Comparison of ENCODE assay signal across 9 cellular contexts in genomic region chr17:31313982-31314787, GRCh38. TPM values are rescaled to one million over a fixed set of nuclear protein-coding genes. Genes with fewer than 3 reads are reported as not detected.
DNase-seq lines count a peak whose midpoint lies in the region; ATAC-seq and TF ChIP-seq lines count a peak whose summit lies in the region.
"Had no signal": no experiment of that assay in that cellular context is flagged by ENCODE, and none has a peak within 500 bp of the region (broad histone marks: within the 10 kb centered on the region; RNA-seq: fewer than 3 reads in every experiment).

TSS of gene EVI2B (minus strand) at chr17:31314054. CDS start at chr17:31305609, 8,445 bp downstream.

- in situ Hi-C loops in G401 (cut with HindIII; ENCODE audit: low sequenced_read_pairs) = no loop called here

- peak within 1 kb of the TSS; percentile 96 for H3K27ac Mint-ChIP-seq in activated CD8-positive, alpha-beta T cell treated with anti-CD3 and anti-CD28 coated beads for 36 hours

- H3K27me3 ChIP-seq in lower lobe of right lung (ENCODE audit: low read depth) = no peaks in the 10 kb centered on the region

- peak within 1 kb of the TSS; percentile 80 for H3K27ac ChIP-seq in lower lobe of right lung
- H3K27ac ChIP-seq: KMS-11 had no signal

- POLR2A ChIA-PET in activated CD8-positive, alpha-beta T cell treated with anti-CD3 and anti-CD28 coated beads for 36 hours (lab: Charles Lee) = interaction anchor here (10.7 kb wide), 1 partner anchor 6 kb away, joined by 114 read pairs; the partner anchor contains the start of gene EVI2A

- peaks cover 34% of the 10 kb centered on the region for H3K4me1 Mint-ChIP-seq in activated CD8-positive, alpha-beta T cell treated with anti-CD3 and anti-CD28 coated beads for 36 hours (ENCODE audit: low read depth)

- peak within 1 kb of the TSS; percentile 90 for H3K4me3 Mint-ChIP-seq in activated CD8-positive, alpha-beta T cell treated with anti-CD3 and anti-CD28 coated beads for 36 hours

- TF ChIP-seq CTCF in activated CD8-positive, alpha-beta T cell treated with anti-CD3 and anti-CD28 coated beads for 36 hours (IDR thresholded peaks at IDR 0.05) = no peak
- no peak for TF ChIP-seq CTCF in lower lobe of right lung (IDR thresholded peaks at IDR 0.05)

- no peaks in the 10 kb centered on the region for H3K9me3 ChIP-seq in lower lobe of right lung

- peaks cover 2% of the 10 kb centered on the region for H3K9me3 Mint-ChIP-seq in activated CD8-positive, alpha-beta T cell treated with anti-CD3 and anti-CD28 coated beads for 36 hours

- H3K4me3 ChIP-seq in lower lobe of right lung = peak within 1 kb of the TSS; percentile 42

- peak; percentile 91 for DNase-seq in GF-D8 (lab: John Stamatoyannopoulos, UW)
- DNase-seq in HT1080 (ENCODE audit: low read depth) = peak; percentile 78
- peak; percentile 22 for DNase-seq in activated CD8-positive, alpha-beta T cell treated with anti-CD3 and anti-CD28 coated beads for 36 hours
- DNase-seq in lower lobe of right lung = no peak
- no peak for DNase-seq in NCI-H146 (lab: John Stamatoyannopoulos, UW)
- no peak for DNase-seq in DMS53 treated with DMSO at 0.1 percent for 48 hours (lab: John Stamatoyannopoulos, UW; ENCODE audit: unreplicated experiment)
- no peak for DNase-seq in G401 (ENCODE audit: low spot score)
- no peak for DNase-seq in stimulated activated CD4-positive, alpha-beta T cell treated with anti-CD3 and anti-CD28 coated beads, Interleukin-15, amount 100 ng/mL, for 24 hours

- peaks cover 35% of the 10 kb centered on the region for H3K36me3 Mint-ChIP-seq in activated CD8-positive, alpha-beta T cell treated with anti-CD3 and anti-CD28 coated beads for 36 hours (ENCODE audit: low read depth)

- H3K27me3 Mint-ChIP-seq in activated CD8-positive, alpha-beta T cell treated with anti-CD3 and anti-CD28 coated beads for 36 hours = no peaks in the 10 kb centered on the region

- CTCF ChIA-PET in activated CD8-positive, alpha-beta T cell treated with anti-CD3 and anti-CD28 coated beads for 36 hours (lab: Charles Lee) = interaction anchor here (0.8 to 1.2 kb wide), 4 partner anchors 12 to 194 kb away, joined by 3 to 4 read pairs (median 3); no protein-coding TSS in a partner anchor

- ATAC-seq in activated CD8-positive, alpha-beta T cell treated with anti-CD3 and anti-CD28 coated beads for 36 hours = peak; percentile 44
- ATAC-seq in lower lobe of right lung = peak; percentile 63 to 66

- no peaks in the 10 kb centered on the region for H3K36me3 ChIP-seq in lower lobe of right lung

- peaks cover 18% of the 10 kb centered on the region for H3K4me1 ChIP-seq in lower lobe of right lung

- intact Hi-C loops in activated CD8-positive, alpha-beta T cell treated with anti-CD3 and anti-CD28 coated beads for 36 hours (cut with micrococcal nuclease) = no loop called here
- intact Hi-C loops in lower lobe of right lung (cut with DNase I) = no loop called here

RNA-seq across cellular contexts. Expression of gene EVI2B, which starts in this region (rescaled TPM):
- 0.47 and 0.64 TPM in 2 replicates for total RNA-seq in HT1080 (2014; rRNA removed; shearing (Covaris generic))
- polyA plus RNA-seq in HT1080 (2015; cell fraction: cytosol; rRNA removed) = 2.6 and 3.7 TPM in 2 replicates
- 4.6 TPM in 2 replicates for polyA plus RNA-seq in HT1080 (2015; cell fraction: nucleus; rRNA removed)
- total RNA-seq in activated CD8-positive, alpha-beta T cell treated with anti-CD3 and anti-CD28 coated beads for 36 hours = 10 to 100 TPM; 15.0 to 16.4 TPM
- total RNA-seq in lower lobe of right lung = 130 TPM
- not detected in 2 replicates for total RNA-seq in G401 (2014; rRNA removed; shearing (Covaris generic))

Comparison
In these comparisons a context has a peak if more than half of its experiments do, and no peak if none do; other contexts are left out.
1. DNase-seq: peak in GF-D8 (single experiment), HT1080 (single experiment) and activated CD8-positive, alpha-beta T cell treated with anti-CD3 and anti-CD28 coated beads for 36 hours (single experiment); none in lower lobe of right lung (single experiment), NCI-H146 (single experiment), DMS53 treated with DMSO at 0.1 percent for 48 hours (single experiment), G401 (single experiment) and stimulated activated CD4-positive, alpha-beta T cell treated with anti-CD3 and anti-CD28 coated beads, Interleukin-15, amount 100 ng/mL, for 24 hours (single experiment).